21 cellular contexts compared by ENCODE assay signal in the genomic region with DNA sequence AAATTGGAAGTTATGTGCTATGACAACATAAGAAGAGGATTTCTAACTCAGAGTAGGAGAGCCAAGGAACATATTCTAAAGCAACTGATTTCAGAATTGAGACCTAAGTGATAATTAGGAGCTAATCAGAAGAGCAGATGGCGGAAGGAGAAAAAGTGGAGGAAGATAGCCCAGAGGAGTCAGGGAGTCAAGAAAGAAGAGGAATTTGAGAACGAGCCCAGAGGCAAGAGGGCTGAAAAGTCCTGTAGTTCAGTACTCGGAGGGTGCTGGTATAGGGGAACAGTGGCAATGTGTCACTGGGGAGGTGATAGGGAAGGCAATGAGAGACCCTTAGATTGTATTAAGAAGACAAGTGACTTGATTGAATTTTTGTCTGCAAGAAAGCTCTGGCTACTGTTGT.
"Had no signal": no experiment of that assay in that cellular context is flagged by ENCODE, and none has a peak within 500 bp of the region (broad histone marks: within the 10 kb centered on the region; RNA-seq: fewer than 3 reads in every experiment).

No MANE protein-coding gene starts in this region.

- H3K27ac ChIP-seq: HL-60, RWPE1, SJCRH30 had no signal

- DNase-seq: KBM-7; NCI-H1092 treated with DMSO at 0.1 percent for 48 hours; NCI-H1436; NCI-H187; NCI-H2029; NCI-H2081 treated with DMSO at 0.1 percent for 48 hours; NCI-H2171 treated with DMSO at 0.1 percent for 48 hours; NCI-H345; NCI-H446 treated with DMSO at 0.1 percent for 48 hours; NCI-H510A treated with DMSO at 0.1 percent for 48 hours; NCI-H526; NK-92 treated with Interleukin-12 subunit alpha and Interleukin-12 subunit beta, amount 100 ng/mL, for 24 hours; PC-3; SHP77; SJCRH30; T-helper 1 cell had no signal

- ATAC-seq: Panc1, PC-3, SK-N-SH treated with all-trans-retinoic acid at 6 μM for 48 hours had no signal

- H3K27me3 ChIP-seq: SJCRH30 had no signal

- H3K4me3 ChIP-seq: SJCRH30 had no signal

- H3K36me3 ChIP-seq: SJCRH30 had no signal

- H3K9me3 ChIP-seq: SJCRH30 had no signal

- FAIRE-seq: HTR-8/SVneo had no signal

- H3K4me1 ChIP-seq: SJCRH30 had no signal
